ENCODE assay signal across 1 cellular context in the genomic region with DNA sequence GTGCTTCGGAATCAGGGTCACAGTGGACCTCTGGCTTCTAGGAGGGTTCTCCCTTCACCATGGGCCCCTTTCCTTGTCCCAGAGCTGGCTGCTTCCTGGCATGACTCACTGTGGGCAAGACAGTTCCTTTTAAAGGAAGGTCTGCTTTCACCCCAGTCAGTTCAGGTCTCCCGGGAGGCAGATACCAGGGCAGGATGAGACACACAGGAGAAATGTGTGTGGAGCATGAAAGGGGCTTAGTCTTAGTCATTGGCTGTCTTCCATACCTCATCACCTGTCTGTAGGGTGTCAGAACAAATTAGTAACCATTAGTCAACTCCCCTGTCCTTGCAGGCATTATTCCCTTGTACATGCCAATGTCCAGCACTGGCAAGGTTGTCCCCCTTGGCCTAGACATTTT.
A peak's percentile ranks its signal among the peaks of the same experiment; 100 is the strongest.
TF ChIP-seq lines count a peak whose summit lies in the region.

No MANE protein-coding gene starts in this region.

TF ChIP-seq in SK-N-SH, 30 proteins besides CTCF, POLR2A, EP300 and RAD21 (continued from another document):
- TF ChIP-seq, protein P1, sequence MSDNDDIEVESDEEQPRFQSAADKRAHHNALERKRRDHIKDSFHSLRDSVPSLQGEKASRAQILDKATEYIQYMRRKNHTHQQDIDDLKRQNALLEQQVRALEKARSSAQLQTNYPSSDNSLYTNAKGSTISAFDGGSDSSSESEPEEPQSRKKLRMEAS (IDR thresholded peaks at IDR 0.05; ENCODE audit: low read depth): 0 out of 2 replicates have a peak, but pooled peaks have one; percentile 23
- TF ChIP-seq, protein P2, sequence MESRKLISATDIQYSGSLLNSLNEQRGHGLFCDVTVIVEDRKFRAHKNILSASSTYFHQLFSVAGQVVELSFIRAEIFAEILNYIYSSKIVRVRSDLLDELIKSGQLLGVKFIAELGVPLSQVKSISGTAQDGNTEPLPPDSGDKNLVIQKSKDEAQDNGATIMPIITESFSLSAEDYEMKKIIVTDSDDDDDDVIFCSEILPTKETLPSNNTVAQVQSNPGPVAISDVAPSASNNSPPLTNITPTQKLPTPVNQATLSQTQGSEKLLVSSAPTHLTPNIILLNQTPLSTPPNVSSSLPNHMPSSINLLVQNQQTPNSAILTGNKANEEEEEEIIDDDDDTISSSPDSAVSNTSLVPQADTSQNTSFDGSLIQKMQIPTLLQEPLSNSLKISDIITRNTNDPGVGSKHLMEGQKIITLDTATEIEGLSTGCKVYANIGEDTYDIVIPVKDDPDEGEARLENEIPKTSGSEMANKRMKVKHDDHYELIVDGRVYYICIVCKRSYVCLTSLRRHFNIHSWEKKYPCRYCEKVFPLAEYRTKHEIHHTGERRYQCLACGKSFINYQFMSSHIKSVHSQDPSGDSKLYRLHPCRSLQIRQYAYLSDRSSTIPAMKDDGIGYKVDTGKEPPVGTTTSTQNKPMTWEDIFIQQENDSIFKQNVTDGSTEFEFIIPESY (IDR thresholded peaks at IDR 0.05; ENCODE audit: borderline replicate concordance, low read depth): no peak
- TF ChIP-seq NRF1 (IDR thresholded peaks at IDR 0.05; ENCODE audit: low read depth, low read length): no peak
- TF ChIP-seq GABPA (IDR thresholded peaks at IDR 0.05; ENCODE audit: low read depth): no peak
- no peak for TF ChIP-seq SIN3A (IDR thresholded peaks at IDR 0.05; ENCODE audit: borderline replicate concordance, low read depth, low read length)
